In the genomic region with DNA sequence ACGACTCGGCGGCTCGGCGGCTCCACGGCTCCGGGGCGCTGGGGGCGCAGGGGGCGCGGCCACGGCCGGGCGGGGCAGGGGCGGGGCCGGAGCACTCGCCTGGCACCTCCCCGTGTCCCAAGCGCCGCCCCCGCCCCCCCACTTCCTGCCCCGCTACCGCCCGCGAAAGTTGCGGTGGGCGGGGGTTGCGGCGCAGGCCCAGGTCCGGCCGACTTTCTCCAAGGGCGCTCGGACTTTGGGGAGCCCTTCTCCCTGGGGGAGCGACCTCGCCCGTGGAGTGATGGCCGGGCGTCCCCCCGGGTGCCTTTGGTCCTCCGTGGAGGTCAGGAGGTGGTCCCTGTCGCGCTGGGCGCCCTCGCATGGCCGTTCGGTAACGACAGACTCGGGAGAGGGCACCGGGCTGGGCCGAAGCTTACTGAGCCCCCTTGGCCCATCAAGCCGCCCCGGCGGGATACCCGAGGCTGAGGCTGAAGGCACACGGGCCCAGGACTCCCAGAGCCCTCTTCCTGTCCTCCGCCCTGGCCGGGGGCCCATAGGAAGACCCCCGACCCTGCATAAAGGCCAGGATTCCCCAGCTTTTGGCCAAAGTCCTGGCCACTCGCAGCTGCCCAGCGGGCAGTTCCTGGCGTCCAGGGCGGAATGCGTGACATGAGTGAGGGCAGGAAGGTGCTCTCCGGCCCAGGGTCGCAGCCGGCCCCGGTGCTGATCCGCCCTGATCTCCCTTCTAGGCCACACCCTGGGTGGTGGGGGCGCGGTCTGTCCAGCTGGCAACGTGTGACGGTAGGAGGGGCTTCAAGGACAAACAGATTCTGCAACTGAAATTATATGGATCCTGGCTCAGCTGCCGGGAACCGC, we compare ENCODE assay signal across 8 cellular contexts. TPM values are rescaled to one million over a fixed set of nuclear protein-coding genes. Genes with fewer than 3 reads are reported as not detected.
DNase-seq lines count a peak whose midpoint lies in the region; ATAC-seq and TF ChIP-seq lines count a peak whose summit lies in the region.

No MANE protein-coding gene starts in this region.

- peak; percentile 56 for ATAC-seq in GM18909 (IDR thresholded peaks at IDR 0.05; ENCODE audit: poor library complexity, unreplicated experiment)
- ATAC-seq in HG03196 (IDR thresholded peaks at IDR 0.05; ENCODE audit: unreplicated experiment), result peak; percentile 31

- no peaks in the 10 kb centered on the region for H3K9me3 Mint-ChIP-seq in activated CD4-positive, alpha-beta T cell treated with anti-CD3 and anti-CD28 coated beads, Interleukin-2, amount 10 ng/mL, durations not matched to agents 24 days and 14 days
- no peaks in the 10 kb centered on the region for H3K9me3 Mint-ChIP-seq in dendritic cell treated with granulocyte-macrophage colony-stimulating factor and Interleukin-4, amounts not matched to agents 40 ng/mL and 50 ng/mL, for 4 days

- POLR2A ChIA-PET in AG04449 (lab: Yijun Ruan, JAX), result interaction anchor here (1.0 to 1.8 kb wide), 3 partner anchors 13 to 211 kb away, joined by 3 to 11 read pairs (median 4); partner anchors contain the start of gene BRD3OS

- 1 to 2% methylated on average over 13 to 15 of the region's 74 CpGs for WGBS in lower leg skin, 2 donors

- peak overlapping the region; percentile 86 for H3K4me3 ChIP-seq in AG04449 (ENCODE audit: low read depth, low read length)
- peak overlapping the region; percentile 53 for H3K4me3 ChIP-seq in lower leg skin (ENCODE audit: low read depth, poor library complexity, severe bottlenecking)

- intact Hi-C loops in activated CD4-positive, alpha-beta T cell treated with anti-CD3 and anti-CD28 coated beads, Interleukin-2, amount 10 ng/mL, durations not matched to agents 24 days and 14 days (cut with micrococcal nuclease), result loop anchor here (1.0 to 2.0 kb wide), 2 partner anchors 32 to 76 kb away; partner anchors contain the start of genes BRD3 and BRD3OS
- intact Hi-C loops in dendritic cell treated with granulocyte-macrophage colony-stimulating factor and Interleukin-4, amounts not matched to agents 40 ng/mL and 50 ng/mL, for 4 days (cut with micrococcal nuclease), result loop anchor here (5.0 to 10.0 kb wide), 3 partner anchors 66 to 458 kb away; partner anchors contain the start of gene ADAMTSL2
- intact Hi-C loops in lower leg skin (cut with DNase I; ENCODE audit: low total_unique reads), result no loop called here

- no peaks in the 10 kb centered on the region for H3K36me3 Mint-ChIP-seq in activated CD4-positive, alpha-beta T cell treated with anti-CD3 and anti-CD28 coated beads, Interleukin-2, amount 10 ng/mL, durations not matched to agents 24 days and 14 days (ENCODE audit: low read depth)
- peaks cover 5% of the 10 kb centered on the region for H3K36me3 Mint-ChIP-seq in dendritic cell treated with granulocyte-macrophage colony-stimulating factor and Interleukin-4, amounts not matched to agents 40 ng/mL and 50 ng/mL, for 4 days (ENCODE audit: low read depth)

- DNase-seq in AG04449 (ENCODE audit: low read depth, low spot score) (peak; percentile 44), NCI-H510A treated with DMSO at 0.1 percent for 48 hours (lab: John Stamatoyannopoulos, UW) (peak; percentile 79), lower leg skin (ENCODE audit: low spot score in 2 of 2) (peak; percentile 88 to 98)
- peak; percentile 89 for DNase-seq in activated CD4-positive, alpha-beta T cell treated with anti-CD3 and anti-CD28 coated beads, Interleukin-2, amount 10 ng/mL, durations not matched to agents 24 days and 14 days
- DNase-seq in stimulated activated CD4-positive, alpha-beta T cell treated with anti-CD3 and anti-CD28 coated beads, TNF-alpha, amount 100 ng/mL, for 24 hours (ENCODE audit: low read depth in 3 of 3), result peak; percentile 50 to 77 (median 57)

- TF ChIP-seq CTCF in AG04449 (IDR thresholded peaks at IDR 0.05; ENCODE audit: insufficient read depth, low read length, missing control alignments) (peak; percentile 50), lower leg skin (IDR thresholded peaks at IDR 0.05) (no peak)

- peak overlapping the region; percentile 70 for H3K4me3 Mint-ChIP-seq in activated CD4-positive, alpha-beta T cell treated with anti-CD3 and anti-CD28 coated beads, Interleukin-2, amount 10 ng/mL, durations not matched to agents 24 days and 14 days
- H3K4me3 Mint-ChIP-seq in dendritic cell treated with granulocyte-macrophage colony-stimulating factor and Interleukin-4, amounts not matched to agents 40 ng/mL and 50 ng/mL, for 4 days, result peak overlapping the region; percentile 77

- H3K4me1 Mint-ChIP-seq in activated CD4-positive, alpha-beta T cell treated with anti-CD3 and anti-CD28 coated beads, Interleukin-2, amount 10 ng/mL, durations not matched to agents 24 days and 14 days, result peaks cover 4% of the 10 kb centered on the region
- peaks cover 35% of the 10 kb centered on the region for H3K4me1 Mint-ChIP-seq in dendritic cell treated with granulocyte-macrophage colony-stimulating factor and Interleukin-4, amounts not matched to agents 40 ng/mL and 50 ng/mL, for 4 days (ENCODE audit: low read depth)

- peaks cover 14% of the 10 kb centered on the region for H3K27me3 Mint-ChIP-seq in activated CD4-positive, alpha-beta T cell treated with anti-CD3 and anti-CD28 coated beads, Interleukin-2, amount 10 ng/mL, durations not matched to agents 24 days and 14 days
- peaks cover 31% of the 10 kb centered on the region for H3K27me3 Mint-ChIP-seq in dendritic cell treated with granulocyte-macrophage colony-stimulating factor and Interleukin-4, amounts not matched to agents 40 ng/mL and 50 ng/mL, for 4 days

- CTCF ChIA-PET in AG04449 (lab: Yijun Ruan, JAX), result interaction anchor here (0.7 to 5.5 kb wide), 39 partner anchors 9 to 617 kb away, joined by 3 to 364 read pairs (median 6); partner anchors contain the start of genes BRD3OS and STKLD1

- no peak overlapping the region for H3K27ac Mint-ChIP-seq in activated CD4-positive, alpha-beta T cell treated with anti-CD3 and anti-CD28 coated beads, Interleukin-2, amount 10 ng/mL, durations not matched to agents 24 days and 14 days
- H3K27ac Mint-ChIP-seq in dendritic cell treated with granulocyte-macrophage colony-stimulating factor and Interleukin-4, amounts not matched to agents 40 ng/mL and 50 ng/mL, for 4 days, result peak overlapping the region; percentile 84

- TF ChIP-seq POLR2A in lower leg skin (IDR thresholded peaks at IDR 0.05), result no peak

RNA-seq across cellular contexts. Expression of gene VAV2, which starts 0.9 kb away (rescaled TPM):
- total RNA-seq in activated CD4-positive, alpha-beta T cell treated with anti-CD3 and anti-CD28 coated beads, Interleukin-2, amount 10 ng/mL, durations not matched to agents 24 days and 14 days, result 6.3 and 9.0 TPM in 2 replicates
- total RNA-seq in lower leg skin, result 1 to 10 TPM; 6.8 to 9.1 (median 7.5) TPM

RNA-seq across cellular contexts. Expression of gene BRD3OS, which starts 32.3 kb away (rescaled TPM):
- total RNA-seq in activated CD4-positive, alpha-beta T cell treated with anti-CD3 and anti-CD28 coated beads, Interleukin-2, amount 10 ng/mL, durations not matched to agents 24 days and 14 days, result 12.6 and 14.9 TPM in 2 replicates
- total RNA-seq in lower leg skin, result 10 to 100 TPM in 1 of 4 donors, 1 to 10 TPM in 3; 2.5 to 11.0 (median 6.4) TPM

Comparison
In these comparisons a context has a peak if more than half of its experiments do, and no peak if none do; other contexts are left out.
1. Peak in every context shown above with its lines: DNase-seq, ATAC-seq and H3K4me3 ChIP-seq.